Comparison of ENCODE assay signal across 8 cellular contexts in genomic region chr19:18304496-18305312, GRCh38. TPM values are rescaled to one million over a fixed set of nuclear protein-coding genes. Genes with fewer than 3 reads are reported as not detected.
DNase-seq lines count a peak whose midpoint lies in the region; ATAC-seq, FAIRE-seq and TF ChIP-seq lines count a peak whose summit lies in the region.

No MANE protein-coding gene starts in this region.

- no peak for ATAC-seq in HG02938 (IDR thresholded peaks at IDR 0.05; ENCODE audit: unreplicated experiment)

- DNase-seq in GM12891 (ENCODE audit: insufficient read length, low spot score) (peak; percentile 89), HT-29 (ENCODE audit: low spot score) (peak; percentile 60), anterior cingulate cortex (lab: John Stamatoyannopoulos, UW) (peak; percentile 33 to 87 (median 72)), hepatic stellate cell (ENCODE audit: low spot score) (peak; percentile 97), putamen (ENCODE audit: low spot score) (peak; percentile 85), uterus (peak; percentile 87 to 88)
- peak; percentile 89 for DNase-seq in T-helper 2 cell treated with Interferon-gamma antibody and Interleukin-4, amounts not matched to agents 5 μg/mL and 100 μg/mL, for 36 hours (ENCODE audit: low spot score)

- peak overlapping the region; percentile 95 for H3K27ac Mint-ChIP-seq in T-helper 2 cell treated with Interferon-gamma antibody and Interleukin-4, amounts not matched to agents 5 μg/mL and 100 μg/mL, for 36 hours

- H3K4me1 ChIP-seq in uterus = peaks cover 5 to 37% of the 10 kb centered on the region in 2 donors

- no peaks in the 10 kb centered on the region for H3K36me3 ChIP-seq in uterus

- peaks cover 31% of the 10 kb centered on the region for H3K4me1 Mint-ChIP-seq in T-helper 2 cell treated with Interferon-gamma antibody and Interleukin-4, amounts not matched to agents 5 μg/mL and 100 μg/mL, for 36 hours (ENCODE audit: low read depth)

- TF ChIP-seq POLR2A in GM12891 (IDR thresholded peaks at IDR 0.05; ENCODE audit: low read depth, low read length) = peak; percentile 59; the same call in 1 of the 2 replicates
- TF ChIP-seq POLR2A in uterus (IDR thresholded peaks at IDR 0.05) = peak; percentile 74 to 88

- intact Hi-C loops in uterus (cut with DNase I; ENCODE audit: low total_unique reads) = no loop called here

- peak in 1 of 4 experiments; percentile 20 for TF ChIP-seq CTCF in uterus (IDR thresholded peaks at IDR 0.05)

- H3K27me3 Mint-ChIP-seq in T-helper 2 cell treated with Interferon-gamma antibody and Interleukin-4, amounts not matched to agents 5 μg/mL and 100 μg/mL, for 36 hours (ENCODE audit: low read depth) = no peaks in the 10 kb centered on the region

- no peaks in the 10 kb centered on the region for H3K9me3 Mint-ChIP-seq in T-helper 2 cell treated with Interferon-gamma antibody and Interleukin-4, amounts not matched to agents 5 μg/mL and 100 μg/mL, for 36 hours

- H3K27me3 ChIP-seq in uterus = no peaks in the 10 kb centered on the region

- no peaks in the 10 kb centered on the region for H3K9me3 ChIP-seq in uterus

- peaks cover 27% of the 10 kb centered on the region for H3K36me3 Mint-ChIP-seq in T-helper 2 cell treated with Interferon-gamma antibody and Interleukin-4, amounts not matched to agents 5 μg/mL and 100 μg/mL, for 36 hours (ENCODE audit: low read depth)

- peak overlapping the region; percentile 95 for H3K4me3 Mint-ChIP-seq in T-helper 2 cell treated with Interferon-gamma antibody and Interleukin-4, amounts not matched to agents 5 μg/mL and 100 μg/mL, for 36 hours

- H3K27ac ChIP-seq in uterus = peak overlapping the region; percentile 100

- FAIRE-seq in GM12891 (lab: Jason Lieb, UNC) = peak; percentile 78

- peak overlapping the region; percentile 34 to 47 for H3K4me3 ChIP-seq in uterus

TF ChIP-seq in GM12891, 5 proteins besides CTCF, POLR2A, EP300 and RAD21:
- TF ChIP-seq PAX5 (IDR thresholded peaks at IDR 0.05; ENCODE audit: insufficient read depth, low read length, severe bottlenecking) (no peak), POLR2AphosphoS5 (IDR thresholded peaks at IDR 0.05; ENCODE audit: low read depth, low read length) (peak; percentile 65; the same call in 1 of the 2 replicates), SPI1 (IDR thresholded peaks at IDR 0.05; ENCODE audit: low read depth, low read length) (no peak), POU2F2 (IDR thresholded peaks at IDR 0.05; ENCODE audit: low read depth, low read length) (peak; percentile 51), TAF1 (IDR thresholded peaks at IDR 0.05; ENCODE audit: low read depth, low read length) (peak; percentile 63; the same call in 1 of the 2 replicates)
TF ChIP-seq in GM12891: peak in this region for 3.

RNA-seq across cellular contexts. Expression of gene LSM4, which starts 18.2 kb away (rescaled TPM):
- polyA plus RNA-seq in GM12891 (2012; ENCODE audit: low read depth, missing spikeins) = 202 TPM
- 733 and 750 TPM in 2 replicates for total RNA-seq in HT-29 (2014; rRNA removed; shearing (Covaris generic))
- total RNA-seq in uterus = 100 to 1,000 TPM in 1 of 4 donors, 10 to 100 TPM in 2, 1 to 10 TPM in 1; 8.8 to 120 (median 64.2) TPM

RNA-seq across cellular contexts. Expression of gene JUND, which starts 23.3 kb away (rescaled TPM):
- 50.9 TPM for polyA plus RNA-seq in GM12891 (2012; ENCODE audit: low read depth, missing spikeins)
- 379 and 438 TPM in 2 replicates for total RNA-seq in HT-29 (2014; rRNA removed; shearing (Covaris generic))
- total RNA-seq in uterus = 100 to 1,000 TPM; 152 to 386 (median 290) TPM

RNA-seq across cellular contexts. Expression of gene IQCN, which starts 30.5 kb away (rescaled TPM):
- 0.85 TPM for polyA plus RNA-seq in GM12891 (2012; ENCODE audit: low read depth, missing spikeins)
- total RNA-seq in HT-29 (2014; rRNA removed; shearing (Covaris generic)) = 0.71 and 1.1 TPM in 2 replicates
- total RNA-seq in uterus = 10 to 100 TPM in 1 of 4 donors, 1 to 10 TPM in 3; 1.0 to 41.1 (median 3.0) TPM

RNA-seq across cellular contexts. Expression of gene PGPEP1, which starts 35.7 kb away (rescaled TPM):
- 22.1 TPM for polyA plus RNA-seq in GM12891 (2012; ENCODE audit: low read depth, missing spikeins)
- total RNA-seq in HT-29 (2014; rRNA removed; shearing (Covaris generic)) = 13.6 and 18.9 TPM in 2 replicates
- total RNA-seq in uterus = 10 to 100 TPM; 21.2 to 67.9 (median 38.1) TPM
